16 cellular contexts compared by ENCODE assay signal in genomic region chr3:127819086-127819485, GRCh38. TPM values are rescaled to one million over a fixed set of nuclear protein-coding genes. Genes with fewer than 3 reads are reported as not detected.
A peak's percentile ranks its signal among the peaks of the same experiment; 100 is the strongest.
DNase-seq lines count a peak whose midpoint lies in the region; ATAC-seq, FAIRE-seq and TF ChIP-seq lines count a peak whose summit lies in the region.
"Had no signal": no experiment of that assay in that cellular context is flagged by ENCODE, and none has a peak within 500 bp of the region (broad histone marks: within the 10 kb centered on the region; RNA-seq: fewer than 3 reads in every experiment).

No MANE protein-coding gene starts in this region.

- no peak for FAIRE-seq in GM12891 (lab: Jason Lieb, UNC)
- FAIRE-seq: astrocyte, G401.6, GM18507 had no signal

- H3K27me3 ChIP-seq in esophagus (ENCODE audit: control insufficient read depth in 1 of 2, insufficient read depth in 2 of 2, low read length in 2 of 2) (no peaks in the 10 kb centered on the region), psoas muscle (ENCODE audit: insufficient read depth in 3 of 3, low read length in 2 of 3) (no peaks in the 10 kb centered on the region), SJCRH30 (no peaks in the 10 kb centered on the region)

- H3K36me3 ChIP-seq in HEK293 (ENCODE audit: control insufficient read depth in 2 of 2, insufficient read depth in 1 of 2, low read length in 2 of 2) (no peaks in the 10 kb centered on the region), esophagus (ENCODE audit: control insufficient read depth in 2 of 2, insufficient read depth in 2 of 2, low read length in 1 of 2) (peaks cover 5 to 7% of the 10 kb centered on the region in 2 donors), psoas muscle (ENCODE audit: insufficient read depth in 1 of 2, low read depth in 1 of 2) (peaks cover 0 to 13% of the 10 kb centered on the region in 2 donors), SJCRH30 (peaks cover 16% of the 10 kb centered on the region)

- H3K4me3 ChIP-seq in HEK293 (ENCODE audit: low read depth, low read length) (no peak overlapping the region), esophagus (ENCODE audit: low read depth in 1 of 2, low read length in 2 of 2) (peak overlapping the region in 1 of 2 donors; percentile 73), psoas muscle (peak overlapping the region; percentile 91), SJCRH30 (no peak overlapping the region)

- H3K27ac ChIP-seq in HEK293 (ENCODE audit: extremely low read depth, low read depth, low read length) (no peak overlapping the region), esophagus (ENCODE audit: low read depth in 2 of 2, low read length in 1 of 2) (peak overlapping the region; percentile 57 to 88), psoas muscle (peak overlapping the region; percentile 93), SJCRH30 (no peak overlapping the region)

- POLR2A ChIA-PET in HEK293 (lab: Yijun Ruan, JAX): no interaction called here

- H3K4me1 ChIP-seq in HEK293 (ENCODE audit: control insufficient read depth, insufficient read depth, low read length): 0 out of 2 replicates have a peak, but pooled peaks cover 2% of the 10 kb centered on the region
- H3K4me1 ChIP-seq in esophagus (ENCODE audit: control insufficient read depth in 2 of 2, insufficient read depth in 2 of 2, low read length in 1 of 2): peaks cover 3 to 25% of the 10 kb centered on the region in 2 donors
- H3K4me1 ChIP-seq in psoas muscle: peaks cover 66% of the 10 kb centered on the region
- peaks cover 22% of the 10 kb centered on the region for H3K4me1 ChIP-seq in SJCRH30

- no peak for TF ChIP-seq POLR2A in GM12891 (IDR thresholded peaks at IDR 0.05; ENCODE audit: low read depth, low read length)

- H3K9me3 ChIP-seq in HEK293 (ENCODE audit: control insufficient read depth, insufficient read depth, low read depth, low read length) (no peaks in the 10 kb centered on the region), esophagus (ENCODE audit: control insufficient read depth in 2 of 2, insufficient read depth in 1 of 2, low read depth in 1 of 2, low read length in 1 of 2) (no peaks in the 10 kb centered on the region), psoas muscle (no peaks in the 10 kb centered on the region), SJCRH30 (replicated peaks) (no peaks in the 10 kb centered on the region)

- CTCF ChIA-PET in HEK293 (lab: Yijun Ruan, JAX): no interaction called here

- intact Hi-C loops in psoas muscle (cut with DNase I): loop anchor here in 1 of 2 donors (5.0 kb wide), 1 partner anchor 57 kb away; no protein-coding TSS in a partner anchor

- 52 to 59% methylated on average over 9 of the region's 9 CpGs for WGBS in esophagus, 2 donors
- WGBS in psoas muscle, 3 donors: 67 to 73% (median 71%) methylated on average over 9 of the region's 9 CpGs

- DNase-seq in NCI-H2029 (lab: John Stamatoyannopoulos, UW) (peak; percentile 66), psoas muscle (no peak), SJCRH30 (no peak), GM12891 (ENCODE audit: insufficient read length, low spot score) (no peak)
- no peak for DNase-seq in activated CD8-positive, alpha-beta memory T cell treated with anti-CD3 and anti-CD28 coated beads, Interleukin-2, amount 50 U/mL, for 4 hours
- DNase-seq: activated CD4-positive, alpha-beta T cell treated with anti-CD3 and anti-CD28 coated beads, Interleukin-2, amount 10 ng/mL, durations not matched to agents 7 days and 5 days; CD4-positive, alpha-beta T cell; HCEC 1CT; kidney glomerular epithelial cell; NCI-H524; T-helper 2 cell had no signal

- TF ChIP-seq CTCF in HEK293 (tag by site-specific recombination; IDR thresholded peaks at IDR 0.05): no peak
- TF ChIP-seq CTCF in psoas muscle (IDR thresholded peaks at IDR 0.05): no peak

- no peak for ATAC-seq in psoas muscle

TF ChIP-seq in HEK293, 187 proteins besides CTCF, POLR2A, EP300 and RAD21:
- TF ChIP-seq ZNF350 (tag by site-specific recombination; IDR thresholded peaks at IDR 0.05): no peak
- TF ChIP-seq SCRT2 (tag by site-specific recombination; IDR thresholded peaks at IDR 0.05): peak; percentile 60
TF ChIP-seq in HEK293: peak in this region for 1.

TF ChIP-seq in GM12891, 5 proteins besides CTCF, POLR2A, EP300 and RAD21:
- TF ChIP-seq POU2F2 (IDR thresholded peaks at IDR 0.05; ENCODE audit: low read depth, low read length) (no peak), TAF1 (IDR thresholded peaks at IDR 0.05; ENCODE audit: low read depth, low read length) (no peak), PAX5 (IDR thresholded peaks at IDR 0.05; ENCODE audit: insufficient read depth, low read length, severe bottlenecking) (no peak), SPI1 (IDR thresholded peaks at IDR 0.05; ENCODE audit: low read depth, low read length) (no peak), POLR2AphosphoS5 (IDR thresholded peaks at IDR 0.05; ENCODE audit: low read depth, low read length) (no peak)

RNA-seq across cellular contexts. Expression of gene MGLL, which starts 3.2 kb away (rescaled TPM):
- polyA plus RNA-seq in esophagus: 10 to 100 TPM; 78.0 to 99.1 TPM
- 10 to 100 TPM; 53.7 to 85.6 (median 63.2) TPM for total RNA-seq in psoas muscle
- polyA plus RNA-seq in psoas muscle: 10 to 100 TPM; 32.8 to 64.9 (median 47.5) TPM
- total RNA-seq in SJCRH30 (2014; rRNA removed; shearing (Covaris generic)): 32.6 and 41.7 TPM in 2 replicates
- polyA plus RNA-seq in GM12891 (2012; ENCODE audit: low read depth, missing spikeins): 49.8 TPM

Comparison
In these comparisons a context has a peak if more than half of its experiments do, and no peak if none do; other contexts are left out.
1. H3K27ac ChIP-seq: peak in esophagus (2 of 2) and psoas muscle (single experiment); none in HEK293 (single experiment) and SJCRH30 (single experiment).